In genomic region chr7:45007571-45008328, GRCh38 we compare ENCODE assay signal across 10 cellular contexts. TPM values are rescaled to one million over a fixed set of nuclear protein-coding genes. Genes with fewer than 3 reads are reported as not detected.
DNase-seq lines count a peak whose midpoint lies in the region; ATAC-seq and TF ChIP-seq lines count a peak whose summit lies in the region.
"Had no signal": no experiment of that assay in that cellular context is flagged by ENCODE, and none has a peak within 500 bp of the region (broad histone marks: within the 10 kb centered on the region; RNA-seq: fewer than 3 reads in every experiment).

No MANE protein-coding gene starts in this region.

- TF ChIP-seq CTCF in prostate gland (IDR thresholded peaks at IDR 0.05), result no peak

- no peaks in the 10 kb centered on the region for H3K27me3 Mint-ChIP-seq in activated T-helper 1 cell treated with anti-CD3 and anti-CD28 coated beads, Interleukin-12 subunit alpha, Interleukin-12 subunit beta, Interleukin-2, Interleukin-4 antibody, amounts not matched to agents 30 ng/mL and 10 ng/mL and 1 ng/mL, durations not matched to agents 14 hours and 24 hours and 36 hours (ENCODE audit: insufficient read depth)

- ATAC-seq in GM19372 (IDR thresholded peaks at IDR 0.05; ENCODE audit: low read depth, unreplicated experiment) (peak; percentile 62), HG03039 (IDR thresholded peaks at IDR 0.05; ENCODE audit: unreplicated experiment) (peak; percentile 42)

- H3K9me3 Mint-ChIP-seq in activated T-helper 1 cell treated with anti-CD3 and anti-CD28 coated beads, Interleukin-12 subunit alpha, Interleukin-12 subunit beta, Interleukin-2, Interleukin-4 antibody, amounts not matched to agents 30 ng/mL and 10 ng/mL and 1 ng/mL, durations not matched to agents 14 hours and 24 hours and 36 hours, result no peaks in the 10 kb centered on the region

- peak overlapping the region; percentile 75 for H3K27ac Mint-ChIP-seq in activated T-helper 1 cell treated with anti-CD3 and anti-CD28 coated beads, Interleukin-12 subunit alpha, Interleukin-12 subunit beta, Interleukin-2, Interleukin-4 antibody, amounts not matched to agents 30 ng/mL and 10 ng/mL and 1 ng/mL, durations not matched to agents 14 hours and 24 hours and 36 hours

- peaks cover 27% of the 10 kb centered on the region for H3K36me3 Mint-ChIP-seq in activated T-helper 1 cell treated with anti-CD3 and anti-CD28 coated beads, Interleukin-12 subunit alpha, Interleukin-12 subunit beta, Interleukin-2, Interleukin-4 antibody, amounts not matched to agents 30 ng/mL and 10 ng/mL and 1 ng/mL, durations not matched to agents 14 hours and 24 hours and 36 hours (ENCODE audit: low read depth)

- 92% methylated on average over 7 of the region's 7 CpGs for WGBS in prostate gland

- H3K4me1 ChIP-seq in BLaER1 (peaks cover 40% of the 10 kb centered on the region), prostate gland (replicated peaks) (no peaks in the 10 kb centered on the region)

- peaks cover 29% of the 10 kb centered on the region for H4K20me1 ChIP-seq in BLaER1

- H3K36me3 ChIP-seq in BLaER1, result peaks cover 28% of the 10 kb centered on the region
- no peaks in the 10 kb centered on the region for H3K36me3 ChIP-seq in prostate gland

- H3K4me2 ChIP-seq in BLaER1, result peak overlapping the region; percentile 2; the same call in 1 of the 2 replicates

- H3K27me3 ChIP-seq in BLaER1 (no peaks in the 10 kb centered on the region), prostate gland (replicated peaks; ENCODE audit: insufficient read depth) (no peaks in the 10 kb centered on the region)

- H3K27ac ChIP-seq in BLaER1 (no peak overlapping the region), prostate gland (no peak overlapping the region)

- H3K4me3 ChIP-seq in BLaER1 (no peak overlapping the region), prostate gland (no peak overlapping the region)

- DNase-seq in activated T-helper 1 cell treated with anti-CD3 and anti-CD28 coated beads, Interleukin-12 subunit alpha, Interleukin-12 subunit beta, Interleukin-2, Interleukin-4 antibody, amounts not matched to agents 30 ng/mL and 10 ng/mL and 1 ng/mL, durations not matched to agents 14 hours and 24 hours and 36 hours (ENCODE audit: low spot score), result no peak
- no peak for DNase-seq in NCI-H82 (lab: John Stamatoyannopoulos, UW)
- DNase-seq in nucleus accumbens (lab: John Stamatoyannopoulos, UW), result no peak
- DNase-seq in effector CD4-positive, alpha-beta T cell, result no peak
- no peak for DNase-seq in prostate gland (ENCODE audit: low spot score)
- DNase-seq: AML-193; stimulated activated naive CD4-positive, alpha-beta T cell had no signal

- H3K4me1 Mint-ChIP-seq in activated T-helper 1 cell treated with anti-CD3 and anti-CD28 coated beads, Interleukin-12 subunit alpha, Interleukin-12 subunit beta, Interleukin-2, Interleukin-4 antibody, amounts not matched to agents 30 ng/mL and 10 ng/mL and 1 ng/mL, durations not matched to agents 14 hours and 24 hours and 36 hours (ENCODE audit: low read depth), result peaks cover 48% of the 10 kb centered on the region

- TF ChIP-seq POLR2A in prostate gland (IDR thresholded peaks at IDR 0.05), result no peak

- H3K4me3 Mint-ChIP-seq in activated T-helper 1 cell treated with anti-CD3 and anti-CD28 coated beads, Interleukin-12 subunit alpha, Interleukin-12 subunit beta, Interleukin-2, Interleukin-4 antibody, amounts not matched to agents 30 ng/mL and 10 ng/mL and 1 ng/mL, durations not matched to agents 14 hours and 24 hours and 36 hours, result no peak overlapping the region

- intact Hi-C loops in activated T-helper 1 cell treated with anti-CD3 and anti-CD28 coated beads, Interleukin-12 subunit alpha, Interleukin-12 subunit beta, Interleukin-2, Interleukin-4 antibody, amounts not matched to agents 30 ng/mL and 10 ng/mL and 1 ng/mL, durations not matched to agents 14 hours and 24 hours and 36 hours (cut with micrococcal nuclease), result no loop called here
- intact Hi-C loops in prostate gland (cut with DNase I), result no loop called here

- H3K9me3 ChIP-seq in BLaER1 (no peaks in the 10 kb centered on the region), prostate gland (no peaks in the 10 kb centered on the region)

- H3K9ac ChIP-seq in BLaER1, result no peak overlapping the region

RNA-seq across cellular contexts. Expression of gene CCM2, which starts 7.7 kb away (rescaled TPM):
- 59.2 and 65.5 TPM in 2 replicates for total RNA-seq in activated T-helper 1 cell treated with anti-CD3 and anti-CD28 coated beads, Interleukin-12 subunit alpha, Interleukin-12 subunit beta, Interleukin-2, Interleukin-4 antibody, amounts not matched to agents 30 ng/mL and 10 ng/mL and 1 ng/mL, durations not matched to agents 14 hours and 24 hours and 36 hours
- total RNA-seq in prostate gland, result 10 to 100 TPM; 30.0 to 83.6 TPM

RNA-seq across cellular contexts. Expression of gene MYO1G, which starts 28.9 kb away (rescaled TPM):
- total RNA-seq in activated T-helper 1 cell treated with anti-CD3 and anti-CD28 coated beads, Interleukin-12 subunit alpha, Interleukin-12 subunit beta, Interleukin-2, Interleukin-4 antibody, amounts not matched to agents 30 ng/mL and 10 ng/mL and 1 ng/mL, durations not matched to agents 14 hours and 24 hours and 36 hours, result 252 and 258 TPM in 2 replicates
- total RNA-seq in prostate gland, result 1 to 10 TPM; 1.9 to 2.7 TPM

Comparison
In these comparisons a context has a peak if more than half of its experiments do, and no peak if none do; other contexts are left out.
1. RNA of gene MYO1G, which starts 28.9 kb away (total RNA-seq): 252 to 258 TPM in activated T-helper 1 cell treated with anti-CD3 and anti-CD28 coated beads, Interleukin-12 subunit alpha, Interleukin-12 subunit beta, Interleukin-2, Interleukin-4 antibody, amounts not matched to agents 30 ng/mL and 10 ng/mL and 1 ng/mL, durations not matched to agents 14 hours and 24 hours and 36 hours; 1.9 to 2.7 TPM in prostate gland; every median in the first group is over 10 times any median in the second.